Comparison of ENCODE assay signal across 1 cellular context in the genomic region with DNA sequence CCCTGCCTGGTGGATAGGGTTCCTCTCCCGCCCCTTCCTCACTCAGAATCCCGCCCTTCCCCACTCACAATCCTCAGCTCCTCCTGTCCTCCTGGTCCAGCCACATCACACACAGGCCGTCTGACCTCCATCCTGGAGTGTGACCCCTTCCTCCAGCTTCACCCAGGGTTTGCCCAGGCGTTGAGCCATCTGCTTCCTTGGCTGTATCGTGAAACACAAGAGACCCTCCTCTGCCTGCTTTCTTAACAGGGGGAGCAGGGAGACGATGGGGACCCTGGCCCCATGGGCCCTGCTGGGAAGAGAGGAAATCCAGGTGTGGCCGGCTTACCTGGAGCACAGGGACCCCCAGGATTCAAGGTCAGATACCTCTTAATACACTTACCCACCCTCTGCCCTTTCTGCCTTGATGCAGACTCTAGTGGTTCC.
TF ChIP-seq lines count a peak whose summit lies in the region.

No MANE protein-coding gene starts in this region.

TF ChIP-seq in HepG2, 621 proteins besides CTCF, POLR2A, EP300 and RAD21:
- TF ChIP-seq ZNF546 (CRISPR knock-in tag; conservative IDR thresholded peaks at IDR 0.05) (no peak), SMYD3 (CRISPR knock-in tag; IDR thresholded peaks at IDR 0.05) (no peak), RNF2 (conservative IDR thresholded peaks at IDR 0.05; ENCODE audit: low read depth) (no peak), HDAC2 (CRISPR knock-in tag; IDR thresholded peaks at IDR 0.05) (no peak)
- TF ChIP-seq, protein P1, sequence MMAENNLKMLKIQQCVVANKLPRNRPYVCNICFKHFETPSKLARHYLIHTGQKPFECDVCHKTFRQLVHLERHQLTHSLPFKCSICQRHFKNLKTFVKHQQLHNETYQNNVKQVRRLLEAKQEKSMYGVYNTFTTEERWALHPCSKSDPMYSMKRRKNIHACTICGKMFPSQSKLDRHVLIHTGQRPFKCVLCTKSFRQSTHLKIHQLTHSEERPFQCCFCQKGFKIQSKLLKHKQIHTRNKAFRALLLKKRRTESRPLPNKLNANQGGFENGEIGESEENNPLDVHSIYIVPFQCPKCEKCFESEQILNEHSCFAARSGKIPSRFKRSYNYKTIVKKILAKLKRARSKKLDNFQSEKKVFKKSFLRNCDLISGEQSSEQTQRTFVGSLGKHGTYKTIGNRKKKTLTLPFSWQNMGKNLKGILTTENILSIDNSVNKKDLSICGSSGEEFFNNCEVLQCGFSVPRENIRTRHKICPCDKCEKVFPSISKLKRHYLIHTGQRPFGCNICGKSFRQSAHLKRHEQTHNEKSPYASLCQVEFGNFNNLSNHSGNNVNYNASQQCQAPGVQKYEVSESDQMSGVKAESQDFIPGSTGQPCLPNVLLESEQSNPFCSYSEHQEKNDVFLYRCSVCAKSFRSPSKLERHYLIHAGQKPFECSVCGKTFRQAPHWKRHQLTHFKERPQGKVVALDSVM (CRISPR knock-in tag; IDR thresholded peaks at IDR 0.05): no peak
